Comparison of ENCODE assay signal across 9 cellular contexts in the genomic region with DNA sequence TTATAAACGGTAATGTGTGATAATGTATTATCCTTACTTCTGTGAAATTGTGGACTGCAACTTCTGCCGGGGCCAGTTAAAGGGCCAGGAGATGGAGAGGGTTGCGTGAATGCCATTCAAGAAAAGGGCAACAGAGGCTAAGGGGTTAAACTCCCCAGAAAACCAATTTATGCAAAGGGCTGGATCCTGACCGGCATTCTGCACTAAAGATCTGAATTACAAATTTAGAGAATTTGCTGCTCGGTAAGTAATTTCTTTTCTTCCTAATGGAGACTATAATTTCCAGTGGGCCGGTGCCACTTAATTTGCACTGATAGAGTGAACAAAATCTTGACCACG.
A peak's percentile ranks its signal among the peaks of the same experiment; 100 is the strongest.
DNase-seq lines count a peak whose midpoint lies in the region; ATAC-seq and TF ChIP-seq lines count a peak whose summit lies in the region.
"Had no signal": no experiment of that assay in that cellular context is flagged by ENCODE, and none has a peak within 500 bp of the region (broad histone marks: within the 10 kb centered on the region; RNA-seq: fewer than 3 reads in every experiment).

No MANE protein-coding gene starts in this region.

- H4K20me1 ChIP-seq in PC-3 (ENCODE audit: low read length), result no peaks in the 10 kb centered on the region

- H3K27ac ChIP-seq in PC-3 (ENCODE audit: low read length) (peak overlapping the region; percentile 70), right atrium auricular region (peak overlapping the region; percentile 47 to 71), psoas muscle (no peak overlapping the region)

- DNase-seq in GM12864 (ENCODE audit: low read depth), result no peak
- no peak for DNase-seq in PC-3
- no peak for DNase-seq in right atrium auricular region (ENCODE audit: low spot score)
- DNase-seq in psoas muscle, result no peak
- DNase-seq in OCI-M1 (lab: John Stamatoyannopoulos, UW), result no peak
- no peak for DNase-seq in germinal center (ENCODE audit: low spot score)

- TF ChIP-seq CTCF in GM12864 (IDR thresholded peaks at IDR 0.05; ENCODE audit: low read depth, low read length, missing control alignments), result no peak
- no peak for TF ChIP-seq CTCF in PC-3 (conservative IDR thresholded peaks at IDR 0.05; ENCODE audit: low read depth, low read length)
- TF ChIP-seq CTCF in right atrium auricular region (IDR thresholded peaks at IDR 0.05), result no peak
- no peak for TF ChIP-seq CTCF in psoas muscle (IDR thresholded peaks at IDR 0.05)

- H3K27me3 ChIP-seq in PC-3 (ENCODE audit: low read length), result no peaks in the 10 kb centered on the region
- no peaks in the 10 kb centered on the region for H3K27me3 ChIP-seq in right atrium auricular region
- H3K27me3 ChIP-seq in psoas muscle (ENCODE audit: insufficient read depth in 3 of 3, low read length in 2 of 3), result no peaks in the 10 kb centered on the region

- no peaks in the 10 kb centered on the region for H3K79me2 ChIP-seq in PC-3 (ENCODE audit: low read length)

- intact Hi-C loops in PC-3 (cut with micrococcal nuclease) (loop anchor here (1.0 to 5.0 kb wide), 8 partner anchors 14 to 361 kb away; no protein-coding TSS in a partner anchor), psoas muscle (cut with DNase I) (loop anchor here (2.0 to 10.0 kb wide), 3 partner anchors 264 to 368 kb away; a partner anchor contains a TSS)

- no peak for ATAC-seq in PC-3
- ATAC-seq in psoas muscle, result no peak
- no peak for ATAC-seq in GM21723 (IDR thresholded peaks at IDR 0.05; ENCODE audit: unreplicated experiment)
- ATAC-seq in HG02759 (IDR thresholded peaks at IDR 0.05; ENCODE audit: unreplicated experiment), result no peak

- H3K9ac ChIP-seq in PC-3 (ENCODE audit: low read length), result peak overlapping the region; percentile 50

- CTCF ChIA-PET in PC-3 (lab: Charles Lee), result interaction anchor here (0.5 to 1.8 kb wide), 10 partner anchors 10 to 392 kb away, joined by 3 to 17 read pairs (median 5); no protein-coding TSS in a partner anchor

- peak overlapping the region; percentile 53 for H3K4me3 ChIP-seq in GM12864 (ENCODE audit: low read depth, low read length)
- H3K4me3 ChIP-seq in PC-3 (ENCODE audit: low read length), result no peak overlapping the region
- H3K4me3 ChIP-seq in right atrium auricular region, result no peak overlapping the region
- H3K4me3 ChIP-seq in psoas muscle, result peak overlapping the region; percentile 17
- H3K4me3 ChIP-seq: mucosa of descending colon had no signal

- 31 to 35% (median 33%) methylated on average over 7 of the region's 7 CpGs for WGBS in psoas muscle, 3 donors

- H3K9me3 ChIP-seq in PC-3 (ENCODE audit: low read length), result no peaks in the 10 kb centered on the region
- H3K9me3 ChIP-seq in right atrium auricular region, result no peaks in the 10 kb centered on the region
- H3K9me3 ChIP-seq in psoas muscle, result no peaks in the 10 kb centered on the region
- H3K9me3 ChIP-seq: mucosa of descending colon had no signal

- no peaks in the 10 kb centered on the region for H3F3A ChIP-seq in PC-3 (ENCODE audit: low read length, unreplicated experiment)

- peaks cover 43% of the 10 kb centered on the region for H3K4me1 ChIP-seq in PC-3 (ENCODE audit: insufficient read depth, low read length)
- peaks cover 0 to 33% of the 10 kb centered on the region in 2 donors for H3K4me1 ChIP-seq in right atrium auricular region
- H3K4me1 ChIP-seq in psoas muscle, result peaks cover 3% of the 10 kb centered on the region

- no peaks in the 10 kb centered on the region for H3K9me2 ChIP-seq in PC-3 (replicated peaks; ENCODE audit: low read length)

- POLR2A ChIA-PET in PC-3 (lab: Charles Lee; ENCODE audit: unreplicated experiment), result interaction anchor here (0.6 to 1.0 kb wide), 2 partner anchors 319 to 361 kb away, joined by 4 to 5 read pairs; no protein-coding TSS in a partner anchor

- BruUV-seq in PC-3 (replicated peaks; lab: Mats Ljungman, UMichigan), result no TSS peak

- H3K36me3 ChIP-seq in PC-3 (ENCODE audit: low read depth, low read length) (no peaks in the 10 kb centered on the region), right atrium auricular region (no peaks in the 10 kb centered on the region), psoas muscle (ENCODE audit: insufficient read depth in 1 of 2, low read depth in 1 of 2) (no peaks in the 10 kb centered on the region)

- H3K4me2 ChIP-seq in PC-3 (ENCODE audit: low read length), result peak overlapping the region; percentile 72

- H2AFZ ChIP-seq in PC-3 (ENCODE audit: low read length), result peak overlapping the region; percentile 64

Comparison
In these comparisons a context has a peak if more than half of its experiments do, and no peak if none do; other contexts are left out.
1. H3K4me3 ChIP-seq: peak in GM12864 (single experiment) and psoas muscle (single experiment); none in PC-3 (single experiment) and right atrium auricular region (0 of 2).